Comparison of ENCODE assay signal across 38 cellular contexts in the genomic region with DNA sequence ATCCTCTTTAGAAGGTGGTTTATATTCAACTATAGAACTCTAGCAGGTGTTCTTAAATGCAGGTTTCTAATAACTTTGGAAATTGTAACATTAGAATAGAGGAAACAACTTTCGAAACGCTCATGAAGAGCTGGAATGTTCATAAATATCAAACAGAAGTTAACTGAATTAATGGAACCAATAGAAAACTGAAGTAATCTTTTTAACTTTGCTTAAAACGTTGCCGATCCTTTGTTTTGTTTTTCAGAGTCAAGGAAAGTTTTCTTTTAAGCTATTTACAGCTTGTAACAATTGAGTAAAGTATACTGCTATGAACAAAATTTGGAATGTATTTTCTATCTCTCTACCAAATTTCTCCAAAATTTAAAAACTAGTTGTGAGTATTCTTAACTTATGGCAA. TPM values are rescaled to one million over a fixed set of nuclear protein-coding genes. Genes with fewer than 3 reads are reported as not detected.
"Had no signal": no experiment of that assay in that cellular context is flagged by ENCODE, and none has a peak within 500 bp of the region (broad histone marks: within the 10 kb centered on the region; RNA-seq: fewer than 3 reads in every experiment).

No MANE protein-coding gene starts in this region.

- DNase-seq: Karpas-422, Kasumi-1, MG63, MM.1S, MV-4-11, NCI-H1048, NCI-H1092, NCI-H1092 treated with DMSO at 0.1 percent for 48 hours, NCI-H1105, NCI-H1105 treated with DMSO at 0.1 percent for 48 hours, NCI-H1417, NCI-H1417 treated with DMSO at 0.1 percent for 48 hours, NCI-H1436, NCI-H1436 treated with DMSO at 0.1 percent for 48 hours, NCI-H146, NCI-H1694, NCI-H1694 treated with DMSO at 0.1 percent for 48 hours, NCI-H187, NCI-H187 treated with DMSO at 0.1 percent for 48 hours, NCI-H1930, NCI-H2029, NCI-H2029 treated with DMSO at 0.1 percent for 48 hours, NCI-H2081, NCI-H2081 treated with DMSO at 0.1 percent for 48 hours, NCI-H2107, NCI-H2171, NCI-H2171 treated with DMSO at 0.1 percent for 48 hours, NCI-H2227 treated with DMSO at 0.1 percent for 48 hours, NCI-H226, NCI-H345, NCI-H446, NCI-H446 treated with DMSO at 0.1 percent for 48 hours, NCI-H510A, NCI-H510A treated with DMSO at 0.1 percent for 48 hours, NCI-H524 had no signal

- H3K27me3 ChIP-seq: MG63 had no signal

- H3K36me3 ChIP-seq: MG63 had no signal

- H3K4me3 ChIP-seq: MG63 had no signal

- H3K9me3 ChIP-seq: MG63 had no signal

RNA-seq across cellular contexts. Expression of a gene that starts 19.0 kb away (rescaled TPM):
- total RNA-seq: LHCN-M2, M059J, MCF 10A had no signal
